ENCODE assay signal across 7 cellular contexts in the genomic region with DNA sequence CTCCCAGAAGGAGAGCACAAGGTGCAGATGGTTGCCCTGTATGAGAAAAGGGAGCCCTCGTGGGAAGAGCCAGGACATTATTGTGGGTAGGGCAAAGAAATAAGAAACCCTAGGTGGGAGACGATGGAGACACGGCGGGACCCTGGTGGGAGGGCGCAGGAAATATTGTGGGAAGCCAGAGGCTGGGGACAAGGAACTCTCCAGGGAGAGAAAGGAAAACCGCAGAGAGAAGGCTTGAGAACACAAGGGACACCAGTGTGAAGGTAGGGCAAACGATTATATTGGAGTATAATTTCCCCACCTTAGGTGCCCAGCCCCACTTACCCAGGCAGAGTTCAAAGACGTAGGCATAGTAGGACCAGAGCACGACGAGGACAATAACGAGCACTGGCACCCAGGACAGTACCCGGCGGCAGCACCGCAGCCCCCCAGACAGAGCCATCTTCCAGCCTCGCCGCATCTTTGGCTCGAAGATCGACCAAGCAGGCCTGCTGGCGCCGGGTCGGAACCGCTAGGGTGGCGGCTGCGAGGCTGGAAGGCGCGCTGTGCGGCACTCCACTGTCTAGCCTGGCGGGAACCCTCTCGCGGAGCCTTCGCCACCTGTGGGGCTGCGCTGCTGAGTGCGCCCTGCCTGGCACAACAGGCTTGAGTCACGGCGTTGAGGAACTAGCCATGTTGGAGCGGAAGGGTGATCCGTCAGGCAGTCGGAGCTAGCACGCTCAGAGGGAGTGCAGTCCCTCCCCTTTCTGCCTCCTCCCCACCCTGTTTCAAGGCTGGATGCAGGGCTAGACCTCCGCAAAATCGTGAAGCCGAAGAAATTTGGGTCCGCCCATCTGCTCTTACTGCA. TPM values are rescaled to one million over a fixed set of nuclear protein-coding genes. Genes with fewer than 3 reads are reported as not detected.
DNase-seq lines count a peak whose midpoint lies in the region; FAIRE-seq and TF ChIP-seq lines count a peak whose summit lies in the region.

A gene with protein sequence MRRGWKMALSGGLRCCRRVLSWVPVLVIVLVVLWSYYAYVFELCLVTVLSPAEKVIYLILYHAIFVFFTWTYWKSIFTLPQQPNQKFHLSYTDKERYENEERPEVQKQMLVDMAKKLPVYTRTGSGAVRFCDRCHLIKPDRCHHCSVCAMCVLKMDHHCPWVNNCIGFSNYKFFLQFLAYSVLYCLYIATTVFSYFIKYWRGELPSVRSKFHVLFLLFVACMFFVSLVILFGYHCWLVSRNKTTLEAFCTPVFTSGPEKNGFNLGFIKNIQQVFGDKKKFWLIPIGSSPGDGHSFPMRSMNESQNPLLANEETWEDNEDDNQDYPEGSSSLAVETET (minus strand): TSS at position 473 of the 847 bp plus-strand sequence. CDS start 13 bp downstream, at position 460.

- H3K9me3 ChIP-seq in breast epithelium = peaks cover 0 to 12% of the 10 kb centered on the region in 2 donors

- TF ChIP-seq CTCF in KMS-11 (conservative IDR thresholded peaks at IDR 0.05; ENCODE audit: low read depth, low read length) (no peak), breast epithelium (IDR thresholded peaks at IDR 0.05) (no peak)

- FAIRE-seq in GM19239 (lab: Jason Lieb, UNC) = no peak

- H3K27me3 ChIP-seq in KMS-11 (ENCODE audit: insufficient read depth, low read depth) (no peaks in the 10 kb centered on the region), breast epithelium (peaks cover 0 to 9% of the 10 kb centered on the region in 2 donors)

- H3K27me3 Mint-ChIP-seq in immature natural killer cell (ENCODE audit: low read depth in 3 of 3) = peaks cover 2 to 3% (median 3%) of the 10 kb centered on the region in 3 donors

- H3K27ac Mint-ChIP-seq in immature natural killer cell = no peak within 1 kb of the TSS

- H3K9me3 Mint-ChIP-seq in immature natural killer cell = peaks cover 0 to 2% (median 0%) of the 10 kb centered on the region in 6 donors

- H4K20me1 ChIP-seq in KMS-11 (ENCODE audit: insufficient read depth) = no peaks in the 10 kb centered on the region

- H3K79me2 ChIP-seq in KMS-11 (ENCODE audit: insufficient read depth, low read depth) = no peaks in the 10 kb centered on the region

- no peaks in the 10 kb centered on the region for H3K4me1 ChIP-seq in KMS-11 (ENCODE audit: low read depth, poor library complexity, severe bottlenecking)
- no peaks in the 10 kb centered on the region for H3K4me1 ChIP-seq in breast epithelium

- H3K4me3 Mint-ChIP-seq in immature natural killer cell = peak within 1 kb of the TSS; percentile 25 to 61 (median 43)

- H3K36me3 ChIP-seq in KMS-11 (ENCODE audit: insufficient read depth) (no peaks in the 10 kb centered on the region), breast epithelium (no peaks in the 10 kb centered on the region)

- peak; percentile 22 for DNase-seq in UCSD-AML1 (lab: John Stamatoyannopoulos, UW; ENCODE audit: unreplicated experiment)
- peak in 1 of 2 donors; percentile 57 for DNase-seq in breast epithelium (ENCODE audit: low spot score in 2 of 2)
- no peak for DNase-seq in immature natural killer cell
- no peak for DNase-seq in GM19239 (ENCODE audit: insufficient read length, low spot score)
- no peak for DNase-seq in AG08396 (ENCODE audit: low spot score)

- peak within 1 kb of the TSS; percentile 25; the same call in 1 of the 2 replicates for H3K4me2 ChIP-seq in KMS-11

- no peak within 1 kb of the TSS for H3K4me3 ChIP-seq in KMS-11 (IDR thresholded peaks at IDR 0.05; ENCODE audit: insufficient read depth, low read depth, low read length)
- peak within 1 kb of the TSS; percentile 49 to 76 (median 56) for H3K4me3 ChIP-seq in breast epithelium
- peak within 1 kb of the TSS; percentile 21 to 44 (median 31) for H3K4me3 ChIP-seq in skin epidermis

- H3K4me1 Mint-ChIP-seq in immature natural killer cell = peaks cover 7 to 9% of the 10 kb centered on the region in 2 donors

- peak within 1 kb of the TSS; percentile 47 for H2AFZ ChIP-seq in KMS-11 (ENCODE audit: low read depth)

- no peak within 1 kb of the TSS for H3K27ac ChIP-seq in KMS-11
- H3K27ac ChIP-seq in breast epithelium = peak within 1 kb of the TSS; percentile 74 to 78
- peak within 1 kb of the TSS in 13 of 21 experiments; percentile 21 to 71 (median 50) for H3K27ac ChIP-seq in skin epidermis

- intact Hi-C loops in breast epithelium (cut with DNase I; ENCODE audit: low total_unique reads) = no loop called here

- H3K9ac ChIP-seq in KMS-11 = peak within 1 kb of the TSS; percentile 41; the same call in 1 of the 2 replicates

- no peak for TF ChIP-seq POLR2A in breast epithelium (IDR thresholded peaks at IDR 0.05)

- H3K36me3 Mint-ChIP-seq in immature natural killer cell = no peaks in the 10 kb centered on the region

RNA-seq across cellular contexts. Expression of the gene that starts here (rescaled TPM):
- 1 to 10 TPM; 1.3 to 2.9 (median 2.6) TPM for total RNA-seq in breast epithelium
- polyA plus RNA-seq in immature natural killer cell = not detected
